Comparison of ENCODE assay signal across 8 cellular contexts in the genomic region with DNA sequence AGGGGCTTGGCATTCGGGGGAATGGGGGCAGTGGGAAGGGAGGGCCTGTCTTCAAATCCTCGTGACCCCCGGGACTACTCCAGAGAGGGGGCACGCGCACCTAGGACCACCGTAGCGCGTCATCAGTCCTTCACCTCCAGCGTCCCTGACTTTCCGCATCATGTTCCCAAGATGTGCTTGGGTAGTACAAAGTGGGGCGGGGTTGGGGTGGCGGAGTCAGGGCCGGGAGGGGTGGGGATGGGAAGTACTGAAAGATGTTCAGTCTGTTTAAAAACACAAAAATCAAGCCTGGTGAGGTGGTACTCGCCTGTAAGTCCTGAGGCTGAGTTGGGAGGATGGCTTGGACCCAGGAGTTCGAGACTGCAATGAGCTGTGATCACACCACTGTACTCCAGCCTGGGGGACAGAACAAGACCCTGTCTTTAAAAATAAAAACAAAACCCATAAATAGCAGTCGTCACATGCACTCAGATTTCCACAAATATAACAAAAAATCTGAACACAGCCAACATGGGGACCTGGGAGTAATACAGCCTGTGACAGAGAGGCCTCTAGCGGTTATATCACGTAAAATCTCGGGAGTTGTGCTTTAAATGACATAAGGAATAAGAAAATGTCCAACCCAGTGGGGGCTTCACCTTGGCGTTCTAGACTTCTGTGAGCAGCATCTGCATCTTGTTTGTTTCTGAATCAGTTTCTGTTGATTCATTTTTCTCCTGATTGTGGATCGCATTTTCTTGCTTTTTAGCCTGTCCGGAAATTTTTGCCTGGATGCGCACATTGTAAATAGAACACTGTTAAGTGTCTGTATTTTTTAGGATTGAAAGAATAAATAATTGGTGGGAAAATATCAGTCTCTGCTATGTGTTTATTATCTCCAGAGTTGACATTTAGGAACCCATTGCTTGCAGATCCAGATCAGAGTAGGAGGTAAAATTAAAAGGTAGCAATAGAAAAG. TPM values are rescaled to one million over a fixed set of nuclear protein-coding genes. Genes with fewer than 3 reads are reported as not detected.
DNase-seq lines count a peak whose midpoint lies in the region; ATAC-seq lines count a peak whose summit lies in the region.

No MANE protein-coding gene starts in this region.

- POLR2A ChIA-PET in CD4-positive, alpha-beta memory T cell (lab: Charles Lee; ENCODE audit: partially characterized antibody), result no interaction called here
- POLR2A ChIA-PET in activated CD4-positive, alpha-beta memory T cell treated with anti-CD3 and anti-CD28 coated beads, Interleukin-2, amount 10 ng/mL, durations not matched to agents 7 days and 5 days (lab: Charles Lee), result no interaction called here

- no peaks in the 10 kb centered on the region for H3K27me3 ChIP-seq in CD4-positive, alpha-beta memory T cell (ENCODE audit: insufficient read depth, low read length)

- H3K36me3 ChIP-seq in CD4-positive, alpha-beta memory T cell (ENCODE audit: insufficient read depth, low read length), result no peaks in the 10 kb centered on the region

- ATAC-seq in naive B cell (ENCODE audit: low read depth in 2 of 2) (peak; percentile 34 to 40), GM18517 (IDR thresholded peaks at IDR 0.05; ENCODE audit: unreplicated experiment) (no peak), HG02759 (IDR thresholded peaks at IDR 0.05; ENCODE audit: unreplicated experiment) (no peak)

- peaks cover 0 to 5% of the 10 kb centered on the region in 2 donors for H3K27me3 Mint-ChIP-seq in CD4-positive, alpha-beta memory T cell
- peaks cover 11% of the 10 kb centered on the region for H3K27me3 Mint-ChIP-seq in activated CD4-positive, alpha-beta memory T cell treated with anti-CD3 and anti-CD28 coated beads, Interleukin-2, amount 10 ng/mL, durations not matched to agents 7 days and 5 days
- H3K27me3 Mint-ChIP-seq in naive B cell, result peaks cover 36 to 46% (median 40%) of the 10 kb centered on the region in 3 donors

- intact Hi-C loops in CD4-positive, alpha-beta memory T cell (cut with micrococcal nuclease), result loop anchor here (1.0 to 2.0 kb wide), 7 partner anchors 25 to 319 kb away; a partner anchor contains a TSS

- H3K4me3 ChIP-seq in CD4-positive, alpha-beta memory T cell (ENCODE audit: low read length in 2 of 2), result peak overlapping the region in 1 of 2 donors; percentile 73

- peaks cover 0 to 2% of the 10 kb centered on the region in 2 donors for H3K36me3 Mint-ChIP-seq in CD4-positive, alpha-beta memory T cell
- no peaks in the 10 kb centered on the region for H3K36me3 Mint-ChIP-seq in activated CD4-positive, alpha-beta memory T cell treated with anti-CD3 and anti-CD28 coated beads, Interleukin-2, amount 10 ng/mL, durations not matched to agents 7 days and 5 days (ENCODE audit: low read depth)
- no peaks in the 10 kb centered on the region for H3K36me3 Mint-ChIP-seq in naive B cell

- H3K4me3 Mint-ChIP-seq in CD4-positive, alpha-beta memory T cell, result peak overlapping the region; percentile 66 to 89 (median 76)
- peak overlapping the region; percentile 52 for H3K4me3 Mint-ChIP-seq in activated CD4-positive, alpha-beta memory T cell treated with anti-CD3 and anti-CD28 coated beads, Interleukin-2, amount 10 ng/mL, durations not matched to agents 7 days and 5 days
- H3K4me3 Mint-ChIP-seq in naive B cell, result peak overlapping the region in 7 of 8 donors; percentile 57 to 87 (median 75)

- no peaks in the 10 kb centered on the region for H3K9me3 Mint-ChIP-seq in CD4-positive, alpha-beta memory T cell
- H3K9me3 Mint-ChIP-seq in activated CD4-positive, alpha-beta memory T cell treated with anti-CD3 and anti-CD28 coated beads, Interleukin-2, amount 10 ng/mL, durations not matched to agents 7 days and 5 days, result no peaks in the 10 kb centered on the region
- H3K9me3 Mint-ChIP-seq in naive B cell, result no peaks in the 10 kb centered on the region

- peak; percentile 52 to 67 (median 54) for DNase-seq in CD4-positive, alpha-beta memory T cell
- DNase-seq in HCEC 1CT (peak; percentile 79), NCI-H446 treated with DMSO at 0.1 percent for 48 hours (lab: John Stamatoyannopoulos, UW) (peak; percentile 58), fibroblast of peridontal ligament (ENCODE audit: extremely low read depth) (peak; percentile 83), naive B cell (peak; percentile 44)
- DNase-seq in activated CD4-positive, alpha-beta memory T cell treated with anti-CD3 and anti-CD28 coated beads, Interleukin-2, amount 10 ng/mL, durations not matched to agents 7 days and 5 days, result peak; percentile 38

- peaks cover 13% of the 10 kb centered on the region for H3K4me1 ChIP-seq in CD4-positive, alpha-beta memory T cell (ENCODE audit: insufficient read depth, low read length)

- H3K4me1 Mint-ChIP-seq in CD4-positive, alpha-beta memory T cell, result peaks cover 3 to 23% (median 10%) of the 10 kb centered on the region in 4 donors
- peaks cover 26% of the 10 kb centered on the region for H3K4me1 Mint-ChIP-seq in activated CD4-positive, alpha-beta memory T cell treated with anti-CD3 and anti-CD28 coated beads, Interleukin-2, amount 10 ng/mL, durations not matched to agents 7 days and 5 days
- peaks cover 4 to 12% (median 10%) of the 10 kb centered on the region in 3 donors for H3K4me1 Mint-ChIP-seq in naive B cell

- no peaks in the 10 kb centered on the region for H3K9me3 ChIP-seq in CD4-positive, alpha-beta memory T cell (ENCODE audit: control insufficient read depth in 1 of 2, low read length in 2 of 2)

- H3K27ac Mint-ChIP-seq in CD4-positive, alpha-beta memory T cell, result peak overlapping the region; percentile 29 to 92 (median 79)
- no peak overlapping the region for H3K27ac Mint-ChIP-seq in activated CD4-positive, alpha-beta memory T cell treated with anti-CD3 and anti-CD28 coated beads, Interleukin-2, amount 10 ng/mL, durations not matched to agents 7 days and 5 days
- H3K27ac Mint-ChIP-seq in naive B cell, result peak overlapping the region in 2 of 6 donors; percentile 53 to 54

- peak overlapping the region; percentile 29 for H3K27ac ChIP-seq in CD4-positive, alpha-beta memory T cell (ENCODE audit: low read depth, low read length)

- CTCF ChIA-PET in CD4-positive, alpha-beta memory T cell (lab: Charles Lee; ENCODE audit: partially characterized antibody), result interaction anchor here (0.9 to 2.3 kb wide), 11 partner anchors 13 to 152 kb away, joined by 3 to 12 read pairs (median 5); no protein-coding TSS in a partner anchor
- CTCF ChIA-PET in activated CD4-positive, alpha-beta memory T cell treated with anti-CD3 and anti-CD28 coated beads, Interleukin-2, amount 10 ng/mL, durations not matched to agents 7 days and 5 days (lab: Charles Lee), result interaction anchor here (0.9 to 1.9 kb wide), 6 partner anchors 8 to 31 kb away, joined by 3 to 9 read pairs (median 4); no protein-coding TSS in a partner anchor

RNA-seq across cellular contexts. Expression of a gene that starts 0.7 kb away (rescaled TPM):
- total RNA-seq in CD4-positive, alpha-beta memory T cell, result 1 to 10 TPM; 3.6 to 5.6 TPM
- polyA plus RNA-seq in CD4-positive, alpha-beta memory T cell, result 1 to 10 TPM; 1.2 to 2.3 TPM
- total RNA-seq in activated CD4-positive, alpha-beta memory T cell treated with anti-CD3 and anti-CD28 coated beads, Interleukin-2, amount 10 ng/mL, durations not matched to agents 7 days and 5 days, result 1 to 10 TPM; 6.0 to 7.2 TPM
- under 1 TPM in 2 of 6 donors, not detected in 4; 0.12 to 0.28 TPM for polyA plus RNA-seq in naive B cell (ENCODE audit: low read depth in 6 of 6)

RNA-seq across cellular contexts. Expression of a gene that starts 33.1 kb away (rescaled TPM):
- not detected for total RNA-seq in CD4-positive, alpha-beta memory T cell
- not detected for polyA plus RNA-seq in CD4-positive, alpha-beta memory T cell
- total RNA-seq in activated CD4-positive, alpha-beta memory T cell treated with anti-CD3 and anti-CD28 coated beads, Interleukin-2, amount 10 ng/mL, durations not matched to agents 7 days and 5 days, result not detected
- not detected for polyA plus RNA-seq in naive B cell (ENCODE audit: low read depth in 6 of 6)

RNA-seq across cellular contexts. Expression of a gene that starts 58.1 kb away (rescaled TPM):
- not detected for total RNA-seq in CD4-positive, alpha-beta memory T cell
- polyA plus RNA-seq in CD4-positive, alpha-beta memory T cell, result not detected
- total RNA-seq in activated CD4-positive, alpha-beta memory T cell treated with anti-CD3 and anti-CD28 coated beads, Interleukin-2, amount 10 ng/mL, durations not matched to agents 7 days and 5 days, result not detected
- not detected for polyA plus RNA-seq in naive B cell (ENCODE audit: low read depth in 6 of 6)

Comparison
In these comparisons a context has a peak if more than half of its experiments do, and no peak if none do; other contexts are left out.
1. ATAC-seq: peak in naive B cell (2 of 2); none in GM18517 (single experiment) and HG02759 (single experiment).
2. Peak in every context shown above with its lines, with median percentiles within 50 percentile points of each other: DNase-seq and H3K4me3 Mint-ChIP-seq.